ENCODE assay signal across 8 cellular contexts in genomic region chr12:110073049-110073831, GRCh38. TPM values are rescaled to one million over a fixed set of nuclear protein-coding genes. Genes with fewer than 3 reads are reported as not detected.
DNase-seq lines count a peak whose midpoint lies in the region; ATAC-seq lines count a peak whose summit lies in the region.

No MANE protein-coding gene starts in this region.

- H3K27me3 Mint-ChIP-seq in activated naive CD4-positive, alpha-beta T cell treated with anti-CD3 and anti-CD28 coated beads, Interleukin-2, amount 10 ng/mL, durations not matched to agents 7 days and 5 days = no peaks in the 10 kb centered on the region

- H3K9me3 Mint-ChIP-seq in activated naive CD4-positive, alpha-beta T cell treated with anti-CD3 and anti-CD28 coated beads, Interleukin-2, amount 10 ng/mL, durations not matched to agents 7 days and 5 days = no peaks in the 10 kb centered on the region

- peaks cover 34% of the 10 kb centered on the region for H3K36me3 Mint-ChIP-seq in activated naive CD4-positive, alpha-beta T cell treated with anti-CD3 and anti-CD28 coated beads, Interleukin-2, amount 10 ng/mL, durations not matched to agents 7 days and 5 days

- intact Hi-C loops in left ventricle myocardium superior (cut with micrococcal nuclease) = no loop called here

- peak overlapping the region; percentile 83 for H3K4me3 Mint-ChIP-seq in activated naive CD4-positive, alpha-beta T cell treated with anti-CD3 and anti-CD28 coated beads, Interleukin-2, amount 10 ng/mL, durations not matched to agents 7 days and 5 days

- CTCF ChIA-PET in activated naive CD4-positive, alpha-beta T cell treated with anti-CD3 and anti-CD28 coated beads, Interleukin-2, amount 10 ng/mL, durations not matched to agents 7 days and 5 days (lab: Charles Lee) = interaction anchor here (0.9 to 1.9 kb wide), 2 partner anchors 17 to 18 kb away, joined by 3 to 5 read pairs; no protein-coding TSS in a partner anchor

- ATAC-seq in left ventricle myocardium superior (peak; percentile 47), GM21515 (IDR thresholded peaks at IDR 0.05; ENCODE audit: unreplicated experiment) (no peak)

- peak; percentile 16 for DNase-seq in DMS53 treated with DMSO at 0.1 percent for 48 hours (lab: John Stamatoyannopoulos, UW; ENCODE audit: unreplicated experiment)
- peak; percentile 22 for DNase-seq in NCI-H2196 treated with DMSO at 0.1 percent for 48 hours (lab: John Stamatoyannopoulos, UW; ENCODE audit: unreplicated experiment)
- peak; percentile 68 for DNase-seq in activated naive CD4-positive, alpha-beta T cell treated with anti-CD3 and anti-CD28 coated beads, Interleukin-2, amount 10 ng/mL, durations not matched to agents 7 days and 5 days
- peak; percentile 44 for DNase-seq in left ventricle myocardium superior
- peak; percentile 13 for DNase-seq in stimulated activated CD4-positive, alpha-beta T cell treated with anti-CD3 and anti-CD28 coated beads, Interleukin-12 subunit alpha, Interleukin-12 subunit beta, amount 100 ng/mL, for 4 hours
- no peak for DNase-seq in SIG-M5 treated with dmso at 0.1 percent for 504 hours (lab: John Stamatoyannopoulos, UW; ENCODE audit: unreplicated experiment)
- DNase-seq in MV-4-11 (lab: John Stamatoyannopoulos, UW) = no peak

- H3K4me1 Mint-ChIP-seq in activated naive CD4-positive, alpha-beta T cell treated with anti-CD3 and anti-CD28 coated beads, Interleukin-2, amount 10 ng/mL, durations not matched to agents 7 days and 5 days = peaks cover 69% of the 10 kb centered on the region

- H3K27ac Mint-ChIP-seq in activated naive CD4-positive, alpha-beta T cell treated with anti-CD3 and anti-CD28 coated beads, Interleukin-2, amount 10 ng/mL, durations not matched to agents 7 days and 5 days = peak overlapping the region; percentile 91

RNA-seq across cellular contexts. Expression of gene C12orf76, which starts 24.9 kb away (rescaled TPM):
- total RNA-seq in left ventricle myocardium superior = 5.7 TPM

RNA-seq across cellular contexts. Expression of gene IFT81, which starts 50.9 kb away (rescaled TPM):
- total RNA-seq in left ventricle myocardium superior = 9.4 TPM

Comparison
In these comparisons a context has a peak if more than half of its experiments do, and no peak if none do; other contexts are left out.
1. DNase-seq: peak in DMS53 treated with DMSO at 0.1 percent for 48 hours (single experiment), NCI-H2196 treated with DMSO at 0.1 percent for 48 hours (single experiment), activated naive CD4-positive, alpha-beta T cell treated with anti-CD3 and anti-CD28 coated beads, Interleukin-2, amount 10 ng/mL, durations not matched to agents 7 days and 5 days (single experiment), left ventricle myocardium superior (single experiment) and stimulated activated CD4-positive, alpha-beta T cell treated with anti-CD3 and anti-CD28 coated beads, Interleukin-12 subunit alpha, Interleukin-12 subunit beta, amount 100 ng/mL, for 4 hours (single experiment); none in SIG-M5 treated with dmso at 0.1 percent for 504 hours (single experiment) and MV-4-11 (single experiment).